Comparison of ENCODE assay signal across 15 cellular contexts in the genomic region with DNA sequence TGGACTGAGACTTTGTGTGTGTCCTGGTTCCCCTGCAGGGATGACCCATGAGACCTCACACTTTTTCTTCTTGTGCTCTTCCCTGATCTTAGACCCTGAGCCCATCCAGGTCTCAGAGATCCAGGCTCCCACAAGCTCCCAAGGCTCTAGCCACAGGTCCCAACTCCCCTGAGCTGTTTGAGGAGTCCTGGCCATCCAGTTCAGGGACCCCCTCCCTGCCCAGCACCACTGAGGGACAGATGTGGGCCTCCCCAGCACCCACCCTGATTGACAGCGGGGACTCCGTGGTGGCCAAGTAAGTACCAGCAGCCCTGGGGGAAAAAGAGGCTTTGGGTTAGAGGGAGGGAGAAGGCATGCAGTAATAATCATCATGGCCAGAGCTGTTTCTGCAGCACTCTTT. TPM values are rescaled to one million over a fixed set of nuclear protein-coding genes. Genes with fewer than 3 reads are reported as not detected.
DNase-seq lines count a peak whose midpoint lies in the region; ATAC-seq and TF ChIP-seq lines count a peak whose summit lies in the region.
"Had no signal": no experiment of that assay in that cellular context is flagged by ENCODE, and none has a peak within 500 bp of the region (broad histone marks: within the 10 kb centered on the region; RNA-seq: fewer than 3 reads in every experiment).

No MANE protein-coding gene starts in this region.

- 60% methylated on average over 1 of the region's 2 CpGs; no CpG with 5 or more reads in 1 of the 2 donors for WGBS in gastroesophageal sphincter (ENCODE audit: low coverage in 1 of 2), 2 donors

- H3K27ac Mint-ChIP-seq in effector memory CD8-positive, alpha-beta T cell, result no peak overlapping the region
- H3K27ac Mint-ChIP-seq in stimulated activated naive CD8-positive, alpha-beta T cell treated with anti-CD3 and anti-CD28 coated beads, Interleukin-15, amount 100 ng/mL, for 72 hours, result peak overlapping the region in 1 of 2 donors; percentile 80

- DNase-seq in Right ventricle myocardium superior (peak; percentile 22), cardiac septum (ENCODE audit: low spot score) (no peak), RWPE1 (ENCODE audit: low spot score) (no peak), NCI-H2171 treated with DMSO at 0.1 percent for 48 hours (lab: John Stamatoyannopoulos, UW) (no peak), superior temporal gyrus (ENCODE audit: extremely low spot score) (no peak)
- DNase-seq in effector memory CD8-positive, alpha-beta T cell, result no peak
- DNase-seq in stimulated activated naive CD8-positive, alpha-beta T cell treated with anti-CD3 and anti-CD28 coated beads, Interleukin-15, amount 100 ng/mL, for 72 hours, result no peak
- DNase-seq: activated effector memory CD4-positive, alpha-beta T cell treated with Interleukin-2 at 50 U/mL for 16 hours; GF-D8; midbrain; NCI-H510A; stimulated activated CD4-positive, alpha-beta T cell treated with anti-CD3 and anti-CD28 coated beads, Interleukin-4, amount 100 ng/mL, for 24 hours; stimulated activated naive CD4-positive, alpha-beta T cell treated with Interleukin-2 at 50 U/mL for 16 hours had no signal

- TF ChIP-seq CTCF in RWPE1 (conservative IDR thresholded peaks at IDR 0.05; ENCODE audit: low read depth) (no peak), gastroesophageal sphincter (IDR thresholded peaks at IDR 0.05) (no peak)

- no peaks in the 10 kb centered on the region for H3K9me3 Mint-ChIP-seq in effector memory CD8-positive, alpha-beta T cell
- H3K9me3 Mint-ChIP-seq in stimulated activated naive CD8-positive, alpha-beta T cell treated with anti-CD3 and anti-CD28 coated beads, Interleukin-15, amount 100 ng/mL, for 72 hours, result no peaks in the 10 kb centered on the region

- no peak for TF ChIP-seq POLR2A in gastroesophageal sphincter (IDR thresholded peaks at IDR 0.05)

- no peaks in the 10 kb centered on the region for H3K27me3 ChIP-seq in gastroesophageal sphincter

- no peaks in the 10 kb centered on the region for H3K9me3 ChIP-seq in gastroesophageal sphincter

- H3K27me3 Mint-ChIP-seq in effector memory CD8-positive, alpha-beta T cell, result peaks cover 0 to 6% of the 10 kb centered on the region in 2 donors
- peaks cover 13% of the 10 kb centered on the region for H3K27me3 Mint-ChIP-seq in stimulated activated naive CD8-positive, alpha-beta T cell treated with anti-CD3 and anti-CD28 coated beads, Interleukin-15, amount 100 ng/mL, for 72 hours

- no peak overlapping the region for H3K4me3 ChIP-seq in gastroesophageal sphincter

- no peak for ATAC-seq in Right ventricle myocardium superior (ENCODE audit: poor library complexity)
- no peak for ATAC-seq in effector memory CD8-positive, alpha-beta T cell (replicated peaks)
- ATAC-seq in stimulated activated naive CD8-positive, alpha-beta T cell treated with anti-CD3 and anti-CD28 coated beads, Interleukin-15, amount 100 ng/mL, for 72 hours, result no peak
- ATAC-seq in gastroesophageal sphincter, result no peak

- H3K36me3 ChIP-seq in gastroesophageal sphincter, result peaks cover 0 to 51% of the 10 kb centered on the region in 2 donors

- intact Hi-C loops in Right ventricle myocardium superior (cut with DNase I) (loop anchor here (5.0 kb wide), 1 partner anchor 173 kb away; no protein-coding TSS in a partner anchor), cardiac septum (cut with DNase I) (no loop called here)

- peaks cover 0 to 50% (median 28%) of the 10 kb centered on the region in 3 donors for H3K4me1 ChIP-seq in gastroesophageal sphincter

- peak overlapping the region; percentile 98 for H3K27ac ChIP-seq in RWPE1
- no peak overlapping the region for H3K27ac ChIP-seq in gastroesophageal sphincter

- peak overlapping the region; percentile 49 to 93 for H3K4me3 Mint-ChIP-seq in effector memory CD8-positive, alpha-beta T cell
- H3K4me3 Mint-ChIP-seq in stimulated activated naive CD8-positive, alpha-beta T cell treated with anti-CD3 and anti-CD28 coated beads, Interleukin-15, amount 100 ng/mL, for 72 hours, result peak overlapping the region; percentile 94 to 98

- peaks cover 25 to 37% of the 10 kb centered on the region in 2 donors for H3K4me1 Mint-ChIP-seq in effector memory CD8-positive, alpha-beta T cell (ENCODE audit: low read depth in 2 of 2)
- H3K4me1 Mint-ChIP-seq in stimulated activated naive CD8-positive, alpha-beta T cell treated with anti-CD3 and anti-CD28 coated beads, Interleukin-15, amount 100 ng/mL, for 72 hours, result peaks cover 42% of the 10 kb centered on the region

- POLR2A ChIA-PET in RWPE1 (lab: Yijun Ruan, JAX; ENCODE audit: low non-redundant PET), result no interaction called here

- CTCF ChIA-PET in RWPE1 (lab: Yijun Ruan, JAX), result no interaction called here

- no peak for TF ChIP-seq EP300 in gastroesophageal sphincter (IDR thresholded peaks at IDR 0.05)

- peaks cover 38% of the 10 kb centered on the region for H3K36me3 Mint-ChIP-seq in effector memory CD8-positive, alpha-beta T cell (ENCODE audit: insufficient read depth)

RNA-seq across cellular contexts. Expression of gene PROSER3, which starts 1.7 kb away (rescaled TPM):
- total RNA-seq in Right ventricle myocardium superior (5.9 TPM), cardiac septum (11.7 TPM), gastroesophageal sphincter (10 to 100 TPM; 10.1 to 17.1 (median 13.4) TPM)

RNA-seq across cellular contexts. Expression of gene HSPB6, which starts 2.9 kb away (rescaled TPM):
- 570 TPM for total RNA-seq in Right ventricle myocardium superior
- 863 TPM for total RNA-seq in cardiac septum
- 100 to 1,000 TPM in 2 of 4 donors, 10 to 100 TPM in 2; 44.9 to 119 (median 96.6) TPM for total RNA-seq in gastroesophageal sphincter
- total RNA-seq: RPMI7951 had no signal

RNA-seq across cellular contexts. Expression of gene LIN37, which starts 11.3 kb away (rescaled TPM):
- total RNA-seq in Right ventricle myocardium superior (5.2 TPM), cardiac septum (9.6 TPM), gastroesophageal sphincter (10 to 100 TPM; 14.4 to 29.4 (median 18.7) TPM)

RNA-seq across cellular contexts. Expression of gene PSENEN, which starts 14.2 kb away (rescaled TPM):
- total RNA-seq in Right ventricle myocardium superior, result 40.7 TPM
- total RNA-seq in cardiac septum, result 43.2 TPM
- 10 to 100 TPM; 20.4 to 35.7 (median 29.5) TPM for total RNA-seq in gastroesophageal sphincter

RNA-seq across cellular contexts. Expression of gene U2AF1L4, which starts 14.5 kb away (rescaled TPM):
- total RNA-seq in Right ventricle myocardium superior, result 22.6 TPM
- total RNA-seq in cardiac septum, result 24.9 TPM
- 10 to 100 TPM in 3 of 4 donors, 1 to 10 TPM in 1; 7.5 to 29.3 (median 23.7) TPM for total RNA-seq in gastroesophageal sphincter
